In genomic region chr2:130936451-130936850, GRCh38 we compare ENCODE assay signal across 21 cellular contexts.
"Had no signal": no experiment of that assay in that cellular context is flagged by ENCODE, and none has a peak within 500 bp of the region (broad histone marks: within the 10 kb centered on the region; RNA-seq: fewer than 3 reads in every experiment).

No MANE protein-coding gene starts in this region.

- H3K4me3 Mint-ChIP-seq: effector memory CD8-positive, alpha-beta T cell; immature natural killer cell; natural killer cell treated with Interleukin-12 subunit alpha and Interleukin-12 subunit beta and Interleukin-15 and Interleukin-18, amount 100 ng/mL, for 72 hours; neural progenitor cell had no signal

- ATAC-seq: effector memory CD8-positive, alpha-beta T cell; gastroesophageal sphincter; lower lobe of right lung; natural killer cell treated with Interleukin-12 subunit alpha and Interleukin-12 subunit beta and Interleukin-15 and Interleukin-18, amount 100 ng/mL, for 72 hours; pancreas; right cardiac atrium had no signal

- H3K27ac Mint-ChIP-seq: effector memory CD8-positive, alpha-beta T cell; immature natural killer cell; natural killer cell treated with Interleukin-12 subunit alpha and Interleukin-12 subunit beta and Interleukin-15 and Interleukin-18, amount 100 ng/mL, for 72 hours; neural progenitor cell; progenitor cell of endocrine pancreas had no signal

- H3K27ac ChIP-seq: epithelial cell of prostate, esophagus squamous epithelium, gastroesophageal sphincter, left ventricle myocardium inferior, lower lobe of right lung, neural progenitor cell, pancreas had no signal

- H3K36me3 Mint-ChIP-seq: immature natural killer cell; natural killer cell treated with Interleukin-12 subunit alpha and Interleukin-12 subunit beta and Interleukin-15 and Interleukin-18, amount 100 ng/mL, for 72 hours had no signal

- H3K27me3 Mint-ChIP-seq: progenitor cell of endocrine pancreas had no signal

- H3K27me3 ChIP-seq: esophagus squamous epithelium, gastroesophageal sphincter, neural progenitor cell, pancreas had no signal

- H3K36me3 ChIP-seq: gastroesophageal sphincter, left ventricle myocardium inferior, lower lobe of right lung, neural progenitor cell, pancreas had no signal

- H3K4me1 ChIP-seq: esophagus squamous epithelium, gastroesophageal sphincter, left ventricle myocardium inferior, lower lobe of right lung, pancreas had no signal

- H3K4me1 Mint-ChIP-seq: immature natural killer cell, neural progenitor cell had no signal

- H3K9me3 Mint-ChIP-seq: natural killer cell treated with Interleukin-12 subunit alpha and Interleukin-12 subunit beta and Interleukin-15 and Interleukin-18, amount 100 ng/mL, for 72 hours had no signal

- H2AFZ ChIP-seq: neural progenitor cell had no signal

- DNase-seq: effector memory CD8-positive, alpha-beta T cell; esophagus squamous epithelium; foreskin fibroblast; glutamatergic neuron; immature natural killer cell; left ventricle myocardium inferior; lower lobe of right lung; mesenchymal stem cell; midbrain; nucleus accumbens; pancreas; right cardiac atrium; stimulated activated CD4-positive, alpha-beta T cell treated with anti-CD3 and anti-CD28 coated beads, Interleukin-2, amount 100 ng/mL, for 48 hours; stimulated activated naive CD4-positive, alpha-beta T cell treated with Interleukin-2 at 50 U/mL for 16 hours; trophoblast cell had no signal

- H3K9me3 ChIP-seq: lower lobe of right lung, pancreas had no signal

- H3K9ac ChIP-seq: neural progenitor cell had no signal

- H3K4me3 ChIP-seq: esophagus squamous epithelium, gastroesophageal sphincter, left ventricle myocardium inferior, lower lobe of right lung, neural progenitor cell, pancreas, smooth muscle cell had no signal

- H3K4me2 ChIP-seq: neural progenitor cell, smooth muscle cell had no signal
